In the genomic region with DNA sequence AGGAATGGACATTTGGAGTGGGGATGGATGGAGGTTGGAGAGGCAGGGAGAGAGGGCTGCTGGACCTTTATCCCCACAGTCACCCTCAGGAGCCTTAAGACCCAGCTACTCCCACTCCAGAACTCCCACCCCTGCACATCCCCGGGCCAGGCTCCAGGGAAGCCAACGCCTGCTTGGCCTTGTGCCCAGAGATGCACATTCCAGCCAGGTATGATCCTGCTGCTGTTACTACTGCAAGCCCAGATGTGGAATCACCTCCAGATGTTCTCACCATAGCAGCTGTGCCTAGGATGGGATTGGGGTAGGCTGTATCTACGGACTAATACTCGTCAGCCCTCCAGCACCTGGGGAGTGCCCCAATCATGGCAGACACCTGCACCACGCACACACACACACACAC, we compare ENCODE assay signal across 1 cellular context.
TF ChIP-seq lines count a peak whose summit lies in the region.

No MANE protein-coding gene starts in this region.

TF ChIP-seq in K562, 482 proteins besides CTCF, POLR2A, EP300 and RAD21:
- no peak for TF ChIP-seq ZFP36 (IDR thresholded peaks at IDR 0.05; ENCODE audit: low read depth, low read length, partially characterized antibody)
- peak; percentile 18; the same call in 1 of the 2 replicates for TF ChIP-seq NFIC (IDR thresholded peaks at IDR 0.05)
